29 cellular contexts compared by ENCODE assay signal in genomic region chr2:240328526-240328925, GRCh38.
"Had no signal": no experiment of that assay in that cellular context is flagged by ENCODE, and none has a peak within 500 bp of the region (broad histone marks: within the 10 kb centered on the region; RNA-seq: fewer than 3 reads in every experiment).

No MANE protein-coding gene starts in this region.

- H3K9me3 Mint-ChIP-seq: neural crest cell had no signal

- DNase-seq: hippocampal formation; kidney; left colon; mesendoderm; midbrain; naive thymus-derived CD8-positive, alpha-beta T cell; occipital lobe; ovary; retina; right cardiac atrium; spleen; stimulated activated CD4-positive, alpha-beta T cell treated with anti-CD3 and anti-CD28 coated beads, Interleukin-2, amount 100 ng/mL, for 48 hours; stimulated activated CD4-positive, alpha-beta T cell treated with anti-CD3 and anti-CD28 coated beads, Interleukin-4, amount 100 ng/mL, for 4 hours; stimulated activated CD8-positive, alpha-beta memory T cell treated with anti-CD3 and anti-CD28 coated beads, Interleukin-4, amount 100 ng/mL, for 48 hours; stimulated activated naive CD4-positive, alpha-beta T cell treated with Interleukin-2 at 50 U/mL for 16 hours; tibial artery; trophoblast cell; uterus had no signal

- H3K4me1 Mint-ChIP-seq: naive thymus-derived CD8-positive, alpha-beta T cell; stimulated activated memory B cell treated with anti-CD40 and anti-IgM and Interleukin-4, amounts not matched to agents 10 μg/mL and 1 μg/mL and 100 μg/mL, for 72 hours had no signal

- H3K27ac ChIP-seq: left lung, neutrophil, ovary, prostate gland, skin epidermis, spleen, suprapubic skin, thoracic aorta, tibial artery, uterus had no signal

- H3K9me3 ChIP-seq: neutrophil, ovary, prostate gland, suprapubic skin, thoracic aorta, uterus had no signal

- H3K27me3 ChIP-seq: neutrophil, ovary, uterus had no signal

- H3K4me3 Mint-ChIP-seq: naive thymus-derived CD8-positive, alpha-beta T cell; nephron; neural crest cell; stimulated activated memory B cell treated with anti-CD40 and anti-IgM and Interleukin-4, amounts not matched to agents 10 μg/mL and 1 μg/mL and 100 μg/mL, for 72 hours had no signal

- H3K4me1 ChIP-seq: left lung, prostate gland, tibial artery, uterus had no signal

- H3K27ac Mint-ChIP-seq: naive thymus-derived CD8-positive, alpha-beta T cell; nephron; stimulated activated memory B cell treated with anti-CD40 and anti-IgM and Interleukin-4, amounts not matched to agents 10 μg/mL and 1 μg/mL and 100 μg/mL, for 72 hours had no signal

- FAIRE-seq: kidney had no signal

- H3K36me3 ChIP-seq: left lung, neutrophil, ovary, prostate gland, spleen, suprapubic skin, thoracic aorta, tibial artery, uterus had no signal

- ATAC-seq: left colon; left lung; naive thymus-derived CD8-positive, alpha-beta T cell; right cardiac atrium; sciatic nerve; stimulated activated memory B cell treated with anti-CD40 and anti-IgM and Interleukin-4, amounts not matched to agents 10 μg/mL and 1 μg/mL and 100 μg/mL, for 72 hours had no signal

- H3K4me3 ChIP-seq: left lung, lung, ovary, prostate gland, skin epidermis, spleen, suprapubic skin, thoracic aorta, tibial artery, uterus had no signal
